1 cellular context compared by ENCODE assay signal in genomic region chr10:103397191-103397825, GRCh38.
A peak's percentile ranks its signal among the peaks of the same experiment; 100 is the strongest.
TF ChIP-seq lines count a peak whose summit lies in the region.

No MANE protein-coding gene starts in this region.

TF ChIP-seq in HepG2, 621 proteins besides CTCF, POLR2A, EP300 and RAD21:
- TF ChIP-seq ZBTB38 (CRISPR knock-in tag; IDR thresholded peaks at IDR 0.05): peak; percentile 45; the same call in 1 of the 2 replicates
- no peak for TF ChIP-seq GMEB1 (CRISPR knock-in tag; IDR thresholded peaks at IDR 0.05; ENCODE audit: borderline replicate concordance)
